8 cellular contexts compared by ENCODE assay signal in genomic region chr18:34493099-34493544, GRCh38.
DNase-seq lines count a peak whose midpoint lies in the region; ATAC-seq and TF ChIP-seq lines count a peak whose summit lies in the region.

No MANE protein-coding gene starts in this region.

- peaks cover 27% of the 10 kb centered on the region for H3K4me1 Mint-ChIP-seq in CD14-positive monocyte

- TF ChIP-seq CTCF in CD14-positive monocyte (IDR thresholded peaks at IDR 0.05): no peak

- peaks cover 0 to 2% of the 10 kb centered on the region in 2 donors for H3K36me3 Mint-ChIP-seq in CD14-positive monocyte

- peak overlapping the region in 1 of 7 donors; percentile 41 for H3K27ac Mint-ChIP-seq in CD14-positive monocyte

- peak overlapping the region; percentile 82 for H3K4me3 ChIP-seq in iPS-11a (ENCODE audit: low read depth, low read length)

- peak; percentile 59 for ATAC-seq in GM19372 (IDR thresholded peaks at IDR 0.05; ENCODE audit: low read depth, unreplicated experiment)
- peak; percentile 81 for ATAC-seq in HG03457 (IDR thresholded peaks at IDR 0.05; ENCODE audit: unreplicated experiment)
- ATAC-seq in sciatic nerve: peak; percentile 90
- no peak for ATAC-seq in HG03095 (IDR thresholded peaks at IDR 0.05; ENCODE audit: unreplicated experiment)

- H3K4me3 Mint-ChIP-seq in CD14-positive monocyte: peak overlapping the region; percentile 81 to 91

- peaks cover 32 to 59% (median 38%) of the 10 kb centered on the region in 3 donors for H3K27me3 Mint-ChIP-seq in CD14-positive monocyte (ENCODE audit: low read depth in 3 of 3)

- peaks cover 0 to 11% (median 4%) of the 10 kb centered on the region in 7 donors for H3K9me3 Mint-ChIP-seq in CD14-positive monocyte

- intact Hi-C loops in CD14-positive monocyte (cut with micrococcal nuclease): no loop called here
- intact Hi-C loops in sciatic nerve (cut with DNase I): no loop called here

- DNase-seq in CD14-positive monocyte (ENCODE audit: low spot score) (no peak), NCI-H526 treated with DMSO at 0.1 percent for 48 hours (lab: John Stamatoyannopoulos, UW) (peak; percentile 32), brain pericyte (ENCODE audit: low read depth, low spot score) (peak; percentile 20), sciatic nerve (ENCODE audit: low spot score) (peak; percentile 78)
